25 cellular contexts compared by ENCODE assay signal in genomic region chr6:99384507-99384906, GRCh38. TPM values are rescaled to one million over a fixed set of nuclear protein-coding genes. Genes with fewer than 3 reads are reported as not detected.
"Had no signal": no experiment of that assay in that cellular context is flagged by ENCODE, and none has a peak within 500 bp of the region (broad histone marks: within the 10 kb centered on the region; RNA-seq: fewer than 3 reads in every experiment).

No MANE protein-coding gene starts in this region.

- H3K27ac ChIP-seq: epithelial cell of prostate, esophagus squamous epithelium, gastrocnemius medialis, heart right ventricle, left lung, lower lobe of right lung had no signal

- H3K4me3 ChIP-seq: esophagus squamous epithelium, gastrocnemius medialis, heart right ventricle, left lung, lower lobe of right lung, mucosa of descending colon had no signal

- DNase-seq: cortex of kidney; effector CD8-positive, alpha-beta T cell; effector memory CD8-positive, alpha-beta T cell; endodermal cell; erythroblast; esophagus squamous epithelium; foreskin fibroblast; gastrocnemius medialis; glutamatergic neuron; head of caudate nucleus; heart right ventricle; hippocampal formation; left cardiac atrium; left lung; left ventricle myocardium superior; lower lobe of right lung; mesenchymal stem cell; mucosa of descending colon; naive B cell; naive thymus-derived CD8-positive, alpha-beta T cell had no signal

- H3K4me3 Mint-ChIP-seq: dendritic cell treated with granulocyte-macrophage colony-stimulating factor and Interleukin-4, amounts not matched to agents 40 ng/mL and 50 ng/mL, for 4 days; effector memory CD8-positive, alpha-beta T cell; endodermal cell; mesothelial cell of epicardium; naive B cell; naive thymus-derived CD8-positive, alpha-beta T cell had no signal

- H3K36me3 ChIP-seq: left lung, lower lobe of right lung had no signal

- H3K4me1 Mint-ChIP-seq: mesothelial cell of epicardium, naive B cell had no signal

- H3K27me3 Mint-ChIP-seq: dendritic cell treated with granulocyte-macrophage colony-stimulating factor and Interleukin-4, amounts not matched to agents 40 ng/mL and 50 ng/mL, for 4 days; effector memory CD8-positive, alpha-beta T cell; naive B cell; naive thymus-derived CD8-positive, alpha-beta T cell had no signal

- H3K9me3 Mint-ChIP-seq: dendritic cell treated with granulocyte-macrophage colony-stimulating factor and Interleukin-4, amounts not matched to agents 40 ng/mL and 50 ng/mL, for 4 days; effector memory CD8-positive, alpha-beta T cell; endodermal cell; mesothelial cell of epicardium; naive B cell; naive thymus-derived CD8-positive, alpha-beta T cell had no signal

- H3K27ac Mint-ChIP-seq: dendritic cell treated with granulocyte-macrophage colony-stimulating factor and Interleukin-4, amounts not matched to agents 40 ng/mL and 50 ng/mL, for 4 days; effector memory CD8-positive, alpha-beta T cell; endodermal cell; mesothelial cell of epicardium; naive B cell; naive thymus-derived CD8-positive, alpha-beta T cell had no signal

- H3K36me3 Mint-ChIP-seq: mesothelial cell of epicardium had no signal

- ATAC-seq: effector memory CD8-positive, alpha-beta T cell; esophagus mucosa; gastrocnemius medialis; heart right ventricle; left cardiac atrium; left lung; left ventricle myocardium superior; lower lobe of right lung; mucosa of descending colon; naive thymus-derived CD8-positive, alpha-beta T cell had no signal

- H3K4me1 ChIP-seq: esophagus squamous epithelium, gastrocnemius medialis, heart right ventricle, left lung, lower lobe of right lung had no signal

- H3K27me3 ChIP-seq: esophagus squamous epithelium, gastrocnemius medialis, heart right ventricle, left lung had no signal

- H3K9me3 ChIP-seq: esophagus squamous epithelium, gastrocnemius medialis, heart right ventricle, left lung, lower lobe of right lung, mucosa of descending colon had no signal

RNA-seq across cellular contexts. Expression of gene FAXC, which starts 35.0 kb away (rescaled TPM):
- total RNA-seq: left ventricle myocardium superior; mesenteric fat pad; naive thymus-derived CD8-positive, alpha-beta T cell had no signal
- polyA plus RNA-seq: naive thymus-derived CD8-positive, alpha-beta T cell had no signal
